ENCODE assay signal across 9 cellular contexts in the genomic region with DNA sequence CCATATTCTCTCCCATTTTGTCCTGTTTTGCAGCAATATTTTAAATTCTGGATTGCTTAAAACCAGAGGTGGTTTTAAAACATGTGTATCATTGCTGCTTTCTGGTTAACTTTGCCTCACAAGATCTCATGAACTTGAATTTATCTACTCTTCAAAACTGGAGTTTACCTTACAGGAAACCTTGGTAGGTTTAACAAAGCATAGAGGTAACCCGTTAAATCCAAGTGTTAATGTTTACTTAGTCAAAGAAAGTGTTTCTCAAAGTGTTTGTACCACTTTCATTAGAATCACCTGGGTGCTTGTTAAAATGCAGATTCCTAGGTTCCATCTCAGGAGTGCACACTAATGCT.
DNase-seq lines count a peak whose midpoint lies in the region; ATAC-seq and TF ChIP-seq lines count a peak whose summit lies in the region.
"Had no signal": no experiment of that assay in that cellular context is flagged by ENCODE, and none has a peak within 500 bp of the region (broad histone marks: within the 10 kb centered on the region; RNA-seq: fewer than 3 reads in every experiment).

No MANE protein-coding gene starts in this region.

- H3K9me3 ChIP-seq in MM.1S (replicated peaks; ENCODE audit: insufficient read depth, low read length), result no peaks in the 10 kb centered on the region

- H3K4me3 ChIP-seq in MM.1S (ENCODE audit: low read length), result no peak overlapping the region

- peaks cover 20% of the 10 kb centered on the region for H4K20me1 ChIP-seq in MM.1S (ENCODE audit: insufficient read depth, low read length)

- peaks cover 8% of the 10 kb centered on the region; the same call in 1 of the 2 replicates for H3K79me2 ChIP-seq in MM.1S (ENCODE audit: low read length)

- H3K4me3 Mint-ChIP-seq in activated naive CD4-positive, alpha-beta T cell treated with anti-CD3 and anti-CD28 coated beads, Interleukin-2, amount 10 ng/mL, durations not matched to agents 7 days and 5 days, result peak overlapping the region; percentile 34
- peak overlapping the region; percentile 42 for H3K4me3 Mint-ChIP-seq in stimulated activated effector memory CD8-positive, alpha-beta T cell treated with anti-CD3 and anti-CD28 coated beads, Interleukin-12 subunit alpha, Interleukin-12 subunit beta, amount 100 ng/mL, for 72 hours

- H3K36me3 ChIP-seq in MM.1S (replicated peaks; ENCODE audit: insufficient read depth, low read length), result no peaks in the 10 kb centered on the region

- no peak overlapping the region for H3K27ac ChIP-seq in MM.1S (ENCODE audit: low read length)

- no peaks in the 10 kb centered on the region for H3K9me2 ChIP-seq in MM.1S (replicated peaks; ENCODE audit: insufficient read depth, low read length)

- H2AFZ ChIP-seq in MM.1S (ENCODE audit: low read length), result no peak overlapping the region

- no peak for DNase-seq in activated naive CD4-positive, alpha-beta T cell treated with anti-CD3 and anti-CD28 coated beads, Interleukin-2, amount 10 ng/mL, durations not matched to agents 7 days and 5 days
- DNase-seq in activated naive CD4-positive, alpha-beta T cell (lab: John Stamatoyannopoulos, UW), result no peak
- no peak for DNase-seq in MM.1S
- DNase-seq in stimulated activated effector memory CD8-positive, alpha-beta T cell treated with anti-CD3 and anti-CD28 coated beads, Interleukin-12 subunit alpha, Interleukin-12 subunit beta, amount 100 ng/mL, for 72 hours (ENCODE audit: low spot score in 2 of 2), result no peak
- no peak for DNase-seq in DMS153 treated with DMSO at 0.1 percent for 48 hours (lab: John Stamatoyannopoulos, UW; ENCODE audit: unreplicated experiment)
- no peak for DNase-seq in HEK293T (ENCODE audit: extremely low spot score)
- no peak for DNase-seq in RPMI8226
- DNase-seq: NCI-H2107 had no signal

- H3K27me3 Mint-ChIP-seq in activated naive CD4-positive, alpha-beta T cell treated with anti-CD3 and anti-CD28 coated beads, Interleukin-2, amount 10 ng/mL, durations not matched to agents 7 days and 5 days, result no peaks in the 10 kb centered on the region

- peak overlapping the region; percentile 91 for H3K27ac Mint-ChIP-seq in activated naive CD4-positive, alpha-beta T cell treated with anti-CD3 and anti-CD28 coated beads, Interleukin-2, amount 10 ng/mL, durations not matched to agents 7 days and 5 days
- H3K27ac Mint-ChIP-seq in stimulated activated effector memory CD8-positive, alpha-beta T cell treated with anti-CD3 and anti-CD28 coated beads, Interleukin-12 subunit alpha, Interleukin-12 subunit beta, amount 100 ng/mL, for 72 hours, result no peak overlapping the region

- CTCF ChIA-PET in activated naive CD4-positive, alpha-beta T cell treated with anti-CD3 and anti-CD28 coated beads, Interleukin-2, amount 10 ng/mL, durations not matched to agents 7 days and 5 days (lab: Charles Lee), result interaction anchor here (1.0 to 2.7 kb wide), 3 partner anchors 39 to 69 kb away, joined by 3 to 10 read pairs (median 5); a partner anchor contains a TSS
- CTCF ChIA-PET in HEK293T (lab: Yijun Ruan, JAX), result interaction anchor here (0.6 kb wide), 1 partner anchor 21 kb away, joined by 4 read pairs; no protein-coding TSS in a partner anchor

- H3K4me1 ChIP-seq in MM.1S (ENCODE audit: low read length), result peaks cover 17% of the 10 kb centered on the region

- H3F3A ChIP-seq in MM.1S (ENCODE audit: insufficient read depth, low read length), result peaks cover 14% of the 10 kb centered on the region

- no peak overlapping the region for H3K9ac ChIP-seq in MM.1S (ENCODE audit: low read length)

- TF ChIP-seq CTCF in MM.1S (IDR thresholded peaks at IDR 0.05; ENCODE audit: low read length), result no peak

- peaks cover 40% of the 10 kb centered on the region for H3K4me1 Mint-ChIP-seq in activated naive CD4-positive, alpha-beta T cell treated with anti-CD3 and anti-CD28 coated beads, Interleukin-2, amount 10 ng/mL, durations not matched to agents 7 days and 5 days
- H3K4me1 Mint-ChIP-seq in stimulated activated effector memory CD8-positive, alpha-beta T cell treated with anti-CD3 and anti-CD28 coated beads, Interleukin-12 subunit alpha, Interleukin-12 subunit beta, amount 100 ng/mL, for 72 hours, result peaks cover 40% of the 10 kb centered on the region

- POLR2A ChIA-PET in HEK293T (lab: Yijun Ruan, JAX), result no interaction called here

- H3K36me3 Mint-ChIP-seq in activated naive CD4-positive, alpha-beta T cell treated with anti-CD3 and anti-CD28 coated beads, Interleukin-2, amount 10 ng/mL, durations not matched to agents 7 days and 5 days, result peaks cover 20% of the 10 kb centered on the region
- H3K36me3 Mint-ChIP-seq in stimulated activated effector memory CD8-positive, alpha-beta T cell treated with anti-CD3 and anti-CD28 coated beads, Interleukin-12 subunit alpha, Interleukin-12 subunit beta, amount 100 ng/mL, for 72 hours, result peaks cover 72% of the 10 kb centered on the region

- H3K27me3 ChIP-seq in MM.1S (replicated peaks; ENCODE audit: insufficient read depth, low read length), result no peaks in the 10 kb centered on the region; the same call in 1 of the 2 replicates

- peak overlapping the region; percentile 45 for H3K4me2 ChIP-seq in MM.1S (ENCODE audit: low read depth, low read length)

- ATAC-seq in HG02623 (IDR thresholded peaks at IDR 0.05; ENCODE audit: unreplicated experiment), result peak; percentile 25
- no peak for ATAC-seq in stimulated activated effector memory CD8-positive, alpha-beta T cell treated with anti-CD3 and anti-CD28 coated beads, Interleukin-12 subunit alpha, Interleukin-12 subunit beta, amount 100 ng/mL, for 72 hours

- H3K9me3 Mint-ChIP-seq in activated naive CD4-positive, alpha-beta T cell treated with anti-CD3 and anti-CD28 coated beads, Interleukin-2, amount 10 ng/mL, durations not matched to agents 7 days and 5 days, result no peaks in the 10 kb centered on the region
- H3K9me3 Mint-ChIP-seq in stimulated activated effector memory CD8-positive, alpha-beta T cell treated with anti-CD3 and anti-CD28 coated beads, Interleukin-12 subunit alpha, Interleukin-12 subunit beta, amount 100 ng/mL, for 72 hours, result no peaks in the 10 kb centered on the region

TF ChIP-seq in HEK293T, 16 proteins besides CTCF, POLR2A, EP300 and RAD21:
- TF ChIP-seq SP1 (IDR thresholded peaks at IDR 0.05), result no peak
- TF ChIP-seq ZNF384 (IDR thresholded peaks at IDR 0.05), result no peak
- TF ChIP-seq CTBP1 (IDR thresholded peaks at IDR 0.05; ENCODE audit: borderline replicate concordance), result no peak
- no peak for TF ChIP-seq BHLHE40 (IDR thresholded peaks at IDR 0.05; ENCODE audit: borderline replicate concordance)
- no peak for TF ChIP-seq L3MBTL2 (conservative IDR thresholded peaks at IDR 0.05)
- no peak for TF ChIP-seq NFRKB (IDR thresholded peaks at IDR 0.05)
- TF ChIP-seq, protein P1, sequence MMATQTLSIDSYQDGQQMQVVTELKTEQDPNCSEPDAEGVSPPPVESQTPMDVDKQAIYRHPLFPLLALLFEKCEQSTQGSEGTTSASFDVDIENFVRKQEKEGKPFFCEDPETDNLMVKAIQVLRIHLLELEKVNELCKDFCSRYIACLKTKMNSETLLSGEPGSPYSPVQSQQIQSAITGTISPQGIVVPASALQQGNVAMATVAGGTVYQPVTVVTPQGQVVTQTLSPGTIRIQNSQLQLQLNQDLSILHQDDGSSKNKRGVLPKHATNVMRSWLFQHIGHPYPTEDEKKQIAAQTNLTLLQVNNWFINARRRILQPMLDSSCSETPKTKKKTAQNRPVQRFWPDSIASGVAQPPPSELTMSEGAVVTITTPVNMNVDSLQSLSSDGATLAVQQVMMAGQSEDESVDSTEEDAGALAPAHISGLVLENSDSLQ (IDR thresholded peaks at IDR 0.05), result no peak
- TF ChIP-seq SUZ12 (IDR thresholded peaks at IDR 0.05), result no peak
- TF ChIP-seq ELF4 (IDR thresholded peaks at IDR 0.05), result no peak
- TF ChIP-seq FOXK2 (IDR thresholded peaks at IDR 0.05), result no peak
- TF ChIP-seq TARDBP (IDR thresholded peaks at IDR 0.05), result no peak
- TF ChIP-seq FOXA1 (IDR thresholded peaks at IDR 0.05), result no peak
- TF ChIP-seq FOXM1 (IDR thresholded peaks at IDR 0.05; ENCODE audit: borderline replicate concordance), result no peak
- TF ChIP-seq HDGF (IDR thresholded peaks at IDR 0.05; ENCODE audit: borderline replicate concordance), result no peak
- TF ChIP-seq ARNT (IDR thresholded peaks at IDR 0.05), result no peak
- no peak for TF ChIP-seq LEF1 (IDR thresholded peaks at IDR 0.05; ENCODE audit: borderline replicate concordance)
